In the genomic region with DNA sequence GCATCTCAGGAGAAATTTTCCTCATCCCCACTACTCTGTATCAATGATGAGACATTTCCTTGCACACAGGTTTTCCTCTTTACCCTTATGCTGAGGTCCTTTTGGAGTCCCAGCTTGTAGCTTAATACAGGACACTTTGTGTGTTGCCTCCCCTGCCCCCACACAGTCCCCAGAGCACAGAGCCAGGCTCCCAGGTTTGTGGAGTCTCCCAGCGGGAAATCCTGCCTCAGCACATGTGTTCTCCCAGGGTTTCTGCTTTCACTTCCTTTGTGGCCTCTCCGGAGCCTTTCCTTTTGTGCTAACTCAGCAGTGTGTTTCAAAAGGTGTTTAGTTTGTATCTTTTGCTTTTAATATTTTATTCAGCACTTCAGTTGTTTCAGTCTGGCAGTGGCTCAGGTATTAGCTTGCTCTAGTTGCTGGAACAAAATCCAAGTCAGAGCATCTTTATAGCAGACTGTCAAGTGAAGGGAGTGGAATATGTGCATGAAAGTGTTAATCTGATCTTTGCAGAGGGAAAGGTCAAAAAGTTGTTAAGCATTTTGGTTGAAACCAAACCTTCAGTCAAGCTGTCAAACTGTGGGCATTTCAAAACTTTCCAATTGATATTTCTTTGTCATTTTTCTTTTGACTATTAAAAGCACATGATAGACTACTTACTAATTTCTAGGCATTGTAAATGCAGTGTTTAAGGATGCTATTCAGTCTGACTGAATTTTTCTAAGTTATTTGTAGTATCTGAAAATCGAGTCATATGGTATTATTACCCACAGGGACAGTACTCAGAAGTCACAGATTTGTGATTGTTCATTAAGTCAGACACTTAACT, we compare ENCODE assay signal across 9 cellular contexts. TPM values are rescaled to one million over a fixed set of nuclear protein-coding genes. Genes with fewer than 3 reads are reported as not detected.
DNase-seq lines count a peak whose midpoint lies in the region; ATAC-seq and TF ChIP-seq lines count a peak whose summit lies in the region.
"Had no signal": no experiment of that assay in that cellular context is flagged by ENCODE, and none has a peak within 500 bp of the region (broad histone marks: within the 10 kb centered on the region; RNA-seq: fewer than 3 reads in every experiment).

No MANE protein-coding gene starts in this region.

- peak overlapping the region; percentile 12 for H3K27ac ChIP-seq in A673 (ENCODE audit: low read depth, low read length, poor library complexity, severe bottlenecking)
- H3K27ac ChIP-seq in GM23338 (ENCODE audit: low read depth), result peak overlapping the region; percentile 92

- H3K9me3 ChIP-seq in A673 (ENCODE audit: low read depth, low read length, poor library complexity, severe bottlenecking), result peaks cover 6% of the 10 kb centered on the region

- peak; percentile 94 for ATAC-seq in GM23338
- ATAC-seq in GM18861 (IDR thresholded peaks at IDR 0.05; ENCODE audit: unreplicated experiment), result no peak

- BruUV-seq in A673 (replicated peaks; lab: Mats Ljungman, UMichigan), result no TSS peak

- DNase-seq in A673 (ENCODE audit: low spot score), result peak; percentile 20
- peak; percentile 88 for DNase-seq in GM23338 (ENCODE audit: low spot score)
- DNase-seq in activated T-helper 2 cell treated with anti-CD3 and anti-CD28 coated beads, Interferon-gamma antibody, Interleukin-2, Interleukin-4, amounts not matched to agents 10 μg/mL and 5 μg/mL and 100 μg/mL, durations not matched to agents 14 hours and 24 hours and 36 hours (ENCODE audit: low spot score), result no peak
- peak; percentile 51 for DNase-seq in iPS-NIHi11 (ENCODE audit: low spot score)
- no peak for DNase-seq in A172 (ENCODE audit: low spot score)
- no peak for DNase-seq in SIG-M5 (lab: John Stamatoyannopoulos, UW)
- DNase-seq in NCI-H146 treated with DMSO at 0.1 percent for 48 hours (lab: John Stamatoyannopoulos, UW; ENCODE audit: unreplicated experiment), result no peak
- DNase-seq: DND-41 had no signal

- POLR2A ChIA-PET in A673 (lab: Charles Lee; ENCODE audit: low non-redundant PET), result no interaction called here

- peak overlapping the region; percentile 60 for H3K4me3 Mint-ChIP-seq in GM23338
- peak overlapping the region; percentile 51 for H3K4me3 Mint-ChIP-seq in activated T-helper 2 cell treated with anti-CD3 and anti-CD28 coated beads, Interferon-gamma antibody, Interleukin-2, Interleukin-4, amounts not matched to agents 10 μg/mL and 5 μg/mL and 100 μg/mL, durations not matched to agents 14 hours and 24 hours and 36 hours (ENCODE audit: low read depth)

- peak overlapping the region; percentile 92 for H3K27ac Mint-ChIP-seq in GM23338
- H3K27ac Mint-ChIP-seq in activated T-helper 2 cell treated with anti-CD3 and anti-CD28 coated beads, Interferon-gamma antibody, Interleukin-2, Interleukin-4, amounts not matched to agents 10 μg/mL and 5 μg/mL and 100 μg/mL, durations not matched to agents 14 hours and 24 hours and 36 hours, result peak overlapping the region; percentile 85

- no peaks in the 10 kb centered on the region for H4K20me1 ChIP-seq in GM23338 (replicated peaks; ENCODE audit: insufficient read depth)

- H3K9me3 Mint-ChIP-seq in GM23338, result no peaks in the 10 kb centered on the region
- H3K9me3 Mint-ChIP-seq in activated T-helper 2 cell treated with anti-CD3 and anti-CD28 coated beads, Interferon-gamma antibody, Interleukin-2, Interleukin-4, amounts not matched to agents 10 μg/mL and 5 μg/mL and 100 μg/mL, durations not matched to agents 14 hours and 24 hours and 36 hours, result peaks cover 33% of the 10 kb centered on the region

- CTCF ChIA-PET in A673 (lab: Charles Lee), result no interaction called here

- peaks cover 2% of the 10 kb centered on the region for H3K27me3 Mint-ChIP-seq in GM23338 (ENCODE audit: insufficient read depth, low read depth, poor library complexity)
- H3K27me3 Mint-ChIP-seq in activated T-helper 2 cell treated with anti-CD3 and anti-CD28 coated beads, Interferon-gamma antibody, Interleukin-2, Interleukin-4, amounts not matched to agents 10 μg/mL and 5 μg/mL and 100 μg/mL, durations not matched to agents 14 hours and 24 hours and 36 hours (ENCODE audit: low read depth), result peaks cover 4% of the 10 kb centered on the region

- no peaks in the 10 kb centered on the region for H3F3A ChIP-seq in GM23338 (replicated peaks; ENCODE audit: low read depth)

- peaks cover 66% of the 10 kb centered on the region for H3K4me1 Mint-ChIP-seq in GM23338
- H3K4me1 Mint-ChIP-seq in activated T-helper 2 cell treated with anti-CD3 and anti-CD28 coated beads, Interferon-gamma antibody, Interleukin-2, Interleukin-4, amounts not matched to agents 10 μg/mL and 5 μg/mL and 100 μg/mL, durations not matched to agents 14 hours and 24 hours and 36 hours (ENCODE audit: low read depth), result peaks cover 52% of the 10 kb centered on the region

- peaks cover 89% of the 10 kb centered on the region for H3K79me2 ChIP-seq in GM23338 (replicated peaks; ENCODE audit: insufficient read depth)

- intact Hi-C loops in A673 (cut with micrococcal nuclease; ENCODE audit: unreplicated experiment), result no loop called here
- intact Hi-C loops in activated T-helper 2 cell treated with anti-CD3 and anti-CD28 coated beads, Interferon-gamma antibody, Interleukin-2, Interleukin-4, amounts not matched to agents 10 μg/mL and 5 μg/mL and 100 μg/mL, durations not matched to agents 14 hours and 24 hours and 36 hours (cut with micrococcal nuclease), result loop anchor here (1.0 to 2.0 kb wide), 4 partner anchors 7 to 67 kb away; no protein-coding TSS in a partner anchor

- 0 out of 3 replicates have a peak, but pooled peaks cover 5% of the 10 kb centered on the region for H3K36me3 Mint-ChIP-seq in GM23338 (ENCODE audit: low read depth)
- H3K36me3 Mint-ChIP-seq in activated T-helper 2 cell treated with anti-CD3 and anti-CD28 coated beads, Interferon-gamma antibody, Interleukin-2, Interleukin-4, amounts not matched to agents 10 μg/mL and 5 μg/mL and 100 μg/mL, durations not matched to agents 14 hours and 24 hours and 36 hours (ENCODE audit: low read depth), result peaks cover 64% of the 10 kb centered on the region

- H2AFZ ChIP-seq in GM23338, result no peak overlapping the region

- TF ChIP-seq CTCF in A673 (conservative IDR thresholded peaks at IDR 0.05; ENCODE audit: low read depth, low read length) (no peak), GM23338 (conservative IDR thresholded peaks at IDR 0.05; ENCODE audit: low read depth in 2 of 2) (no peak)

- H3K36me3 ChIP-seq in A673 (ENCODE audit: insufficient read depth, low read length, poor library complexity, severe bottlenecking) (no peaks in the 10 kb centered on the region), GM23338 (ENCODE audit: insufficient read depth) (no peaks in the 10 kb centered on the region)

- peaks cover 25% of the 10 kb centered on the region for H3K4me1 ChIP-seq in A673 (ENCODE audit: insufficient read depth, low read length, poor library complexity, severe bottlenecking)
- H3K4me1 ChIP-seq in GM23338 (ENCODE audit: insufficient read depth), result peaks cover 48% of the 10 kb centered on the region

- H3K4me2 ChIP-seq in GM23338, result peak overlapping the region; percentile 69

- H3K4me3 ChIP-seq in A673 (ENCODE audit: low read depth, low read length, poor library complexity, severe bottlenecking) (no peak overlapping the region), GM23338 (peak overlapping the region; percentile 38)

- no peaks in the 10 kb centered on the region for H3K27me3 ChIP-seq in A673 (replicated peaks; ENCODE audit: insufficient read depth, low read depth, low read length, poor library complexity)
- no peaks in the 10 kb centered on the region for H3K27me3 ChIP-seq in GM23338 (ENCODE audit: insufficient read depth)

- H3K9me2 ChIP-seq in GM23338 (ENCODE audit: insufficient read depth), result no peaks in the 10 kb centered on the region

TF ChIP-seq in GM23338, 12 proteins besides CTCF, POLR2A, EP300 and RAD21:
- TF ChIP-seq, protein P1, sequence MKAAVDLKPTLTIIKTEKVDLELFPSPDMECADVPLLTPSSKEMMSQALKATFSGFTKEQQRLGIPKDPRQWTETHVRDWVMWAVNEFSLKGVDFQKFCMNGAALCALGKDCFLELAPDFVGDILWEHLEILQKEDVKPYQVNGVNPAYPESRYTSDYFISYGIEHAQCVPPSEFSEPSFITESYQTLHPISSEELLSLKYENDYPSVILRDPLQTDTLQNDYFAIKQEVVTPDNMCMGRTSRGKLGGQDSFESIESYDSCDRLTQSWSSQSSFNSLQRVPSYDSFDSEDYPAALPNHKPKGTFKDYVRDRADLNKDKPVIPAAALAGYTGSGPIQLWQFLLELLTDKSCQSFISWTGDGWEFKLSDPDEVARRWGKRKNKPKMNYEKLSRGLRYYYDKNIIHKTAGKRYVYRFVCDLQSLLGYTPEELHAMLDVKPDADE (IDR thresholded peaks at IDR 0.05), result peak; percentile 27; the same call in 1 of the 2 replicates
- TF ChIP-seq ZNF114 (CRISPR knock-in tag; IDR thresholded peaks at IDR 0.05), result no peak
TF ChIP-seq in GM23338: peak in this region for 1.

RNA-seq across cellular contexts. Expression of a gene that starts 8.6 kb away (rescaled TPM):
- total RNA-seq in A673 (2021), result 24.8 and 29.5 TPM in 2 replicates
- 21.2 and 23.3 TPM in 2 replicates for total RNA-seq in GM23338 (2014; rRNA removed; shearing (Covaris generic))
- 18.1 and 18.4 TPM in 2 replicates for polyA plus RNA-seq in GM23338 (2016; fragmentation: Nextera tagmentation; extraction: Ambion mirVana)
- 55.3 and 55.6 TPM in 2 replicates for total RNA-seq in activated T-helper 2 cell treated with anti-CD3 and anti-CD28 coated beads, Interferon-gamma antibody, Interleukin-2, Interleukin-4, amounts not matched to agents 10 μg/mL and 5 μg/mL and 100 μg/mL, durations not matched to agents 14 hours and 24 hours and 36 hours
- 22.5 and 24.5 TPM in 2 replicates for total RNA-seq in A172 (2014; rRNA removed; shearing (Covaris generic))

Comparison
In these comparisons a context has a peak if more than half of its experiments do, and no peak if none do; other contexts are left out.
1. DNase-seq: peak in A673 (single experiment), GM23338 (single experiment) and iPS-NIHi11 (single experiment); none in activated T-helper 2 cell treated with anti-CD3 and anti-CD28 coated beads, Interferon-gamma antibody, Interleukin-2, Interleukin-4, amounts not matched to agents 10 μg/mL and 5 μg/mL and 100 μg/mL, durations not matched to agents 14 hours and 24 hours and 36 hours (single experiment), A172 (single experiment), SIG-M5 (single experiment) and NCI-H146 treated with DMSO at 0.1 percent for 48 hours (single experiment).